In genomic region chr4:127698789-127699200, GRCh38 we compare ENCODE assay signal across 10 cellular contexts. TPM values are rescaled to one million over a fixed set of nuclear protein-coding genes. Genes with fewer than 3 reads are reported as not detected.
DNase-seq lines count a peak whose midpoint lies in the region; ATAC-seq and TF ChIP-seq lines count a peak whose summit lies in the region.
"Had no signal": no experiment of that assay in that cellular context is flagged by ENCODE, and none has a peak within 500 bp of the region (broad histone marks: within the 10 kb centered on the region; RNA-seq: fewer than 3 reads in every experiment).

No MANE protein-coding gene starts in this region.

- no peaks in the 10 kb centered on the region for H3K4me1 Mint-ChIP-seq in naive thymus-derived CD8-positive, alpha-beta T cell
- H3K4me1 Mint-ChIP-seq: IgD-negative memory B cell had no signal

- peaks cover 0 to 5% (median 0%) of the 10 kb centered on the region in 3 donors for H3K36me3 Mint-ChIP-seq in naive thymus-derived CD8-positive, alpha-beta T cell
- H3K36me3 Mint-ChIP-seq: IgD-negative memory B cell had no signal

- ATAC-seq in GM18519 (IDR thresholded peaks at IDR 0.05; ENCODE audit: low FRiP score, unreplicated experiment) (peak; percentile 100), HG02759 (IDR thresholded peaks at IDR 0.05; ENCODE audit: unreplicated experiment) (peak; percentile 100), lower lobe of right lung (no peak)
- ATAC-seq in naive thymus-derived CD8-positive, alpha-beta T cell, result no peak

- 89 to 93% methylated on average over 4 of the region's 4 CpGs for WGBS in thyroid gland, 2 donors

- no peak overlapping the region for H3K4me3 Mint-ChIP-seq in naive thymus-derived CD8-positive, alpha-beta T cell
- H3K4me3 Mint-ChIP-seq: IgD-negative memory B cell had no signal

- H3K36me3 ChIP-seq in lower lobe of right lung, result no peaks in the 10 kb centered on the region
- no peaks in the 10 kb centered on the region for H3K36me3 ChIP-seq in thyroid gland

- H3K9me3 ChIP-seq in lower lobe of right lung, result peaks cover 11% of the 10 kb centered on the region
- H3K9me3 ChIP-seq in thyroid gland, result no peaks in the 10 kb centered on the region

- no peaks in the 10 kb centered on the region for H3K4me1 ChIP-seq in lower lobe of right lung
- H3K4me1 ChIP-seq in thyroid gland, result no peaks in the 10 kb centered on the region

- no peak overlapping the region for H3K27ac ChIP-seq in lower lobe of right lung
- H3K27ac ChIP-seq in thyroid gland, result no peak overlapping the region

- no peak for TF ChIP-seq POLR2A in thyroid gland (IDR thresholded peaks at IDR 0.05)

- intact Hi-C loops in lower lobe of right lung (cut with DNase I), result no loop called here
- intact Hi-C loops in thyroid gland (cut with DNase I), result no loop called here

- DNase-seq in NOMO-1 treated with dmso at 0.1 percent for 144 hours (lab: John Stamatoyannopoulos, UW; ENCODE audit: unreplicated experiment) (peak; percentile 71), inferior parietal cortex (ENCODE audit: extremely low spot score) (peak; percentile 5), lower lobe of right lung (no peak), islet precursor cell (no peak), thyroid gland (no peak)
- no peak for DNase-seq in naive thymus-derived CD8-positive, alpha-beta T cell

- POLR2A ChIA-PET in naive thymus-derived CD8-positive, alpha-beta T cell (lab: Charles Lee), result no interaction called here

- no peak overlapping the region for H3K27ac Mint-ChIP-seq in naive thymus-derived CD8-positive, alpha-beta T cell
- H3K27ac Mint-ChIP-seq: IgD-negative memory B cell had no signal

- peaks cover 0 to 20% (median 5%) of the 10 kb centered on the region in 9 donors for H3K9me3 Mint-ChIP-seq in naive thymus-derived CD8-positive, alpha-beta T cell

- H3K4me3 ChIP-seq in lower lobe of right lung, result no peak overlapping the region
- H3K4me3 ChIP-seq in thyroid gland (replicated peaks in 1 of 3), result no peak overlapping the region

- H3K27me3 ChIP-seq in lower lobe of right lung (ENCODE audit: low read depth), result no peaks in the 10 kb centered on the region
- no peaks in the 10 kb centered on the region for H3K27me3 ChIP-seq in thyroid gland

- TF ChIP-seq CTCF in lower lobe of right lung (IDR thresholded peaks at IDR 0.05) (no peak), thyroid gland (IDR thresholded peaks at IDR 0.05) (no peak)

- peaks cover 3 to 10% (median 5%) of the 10 kb centered on the region in 5 donors for H3K27me3 Mint-ChIP-seq in naive thymus-derived CD8-positive, alpha-beta T cell

RNA-seq across cellular contexts. Expression of gene SLC25A31, which starts 31.4 kb away (rescaled TPM):
- total RNA-seq in lower lobe of right lung, result not detected
- total RNA-seq in naive thymus-derived CD8-positive, alpha-beta T cell, result not detected
- polyA plus RNA-seq in naive thymus-derived CD8-positive, alpha-beta T cell, result not detected
- total RNA-seq in thyroid gland, result under 1 TPM in 1 of 4 donors, not detected in 3; 0.40 TPM
- total RNA-seq: endothelial cell of umbilical vein had no signal
- polyA plus RNA-seq: endothelial cell of umbilical vein, IgD-negative memory B cell had no signal

Comparison
In these comparisons a context has a peak if more than half of its experiments do, and no peak if none do; other contexts are left out.
1. ATAC-seq: peak in GM18519 (single experiment) and HG02759 (single experiment); none in lower lobe of right lung (0 of 2) and naive thymus-derived CD8-positive, alpha-beta T cell (0 of 2).
2. DNase-seq: peak in NOMO-1 treated with dmso at 0.1 percent for 144 hours (single experiment) and inferior parietal cortex (single experiment); none in lower lobe of right lung (single experiment), islet precursor cell (single experiment), naive thymus-derived CD8-positive, alpha-beta T cell (0 of 10) and thyroid gland (0 of 2).